ENCODE assay signal across 8 cellular contexts in genomic region chr20:53870426-53871199, GRCh38.
A peak's percentile ranks its signal among the peaks of the same experiment; 100 is the strongest.
DNase-seq lines count a peak whose midpoint lies in the region; ATAC-seq, FAIRE-seq and TF ChIP-seq lines count a peak whose summit lies in the region.
"Had no signal": no experiment of that assay in that cellular context is flagged by ENCODE, and none has a peak within 500 bp of the region (broad histone marks: within the 10 kb centered on the region; RNA-seq: fewer than 3 reads in every experiment).

No MANE protein-coding gene starts in this region.

- H3K9me3 ChIP-seq in KOPT-K1 (ENCODE audit: insufficient read depth, low read length, poor library complexity, severe bottlenecking) (no peaks in the 10 kb centered on the region), K562 (replicated peaks; ENCODE audit: control insufficient read depth, insufficient read depth, low read depth, low read length) (no peaks in the 10 kb centered on the region), pancreas (no peaks in the 10 kb centered on the region)
- H3K9me3 ChIP-seq: right atrium auricular region had no signal

- H3K4me1 ChIP-seq in K562 (replicated peaks in 1 of 2; ENCODE audit: control insufficient read depth in 2 of 2, insufficient read depth in 2 of 2, low read length in 2 of 2) (peaks cover 2 to 10% of the 10 kb centered on the region in 2 experiments; a peak in 3 of 5 replicates), pancreas (peaks cover 29 to 54% (median 46%) of the 10 kb centered on the region in 3 donors)

- no peaks in the 10 kb centered on the region for H3K79me2 ChIP-seq in K562 (ENCODE audit: control insufficient read depth, insufficient read depth, low read length)

- WGBS in K562 (ENCODE audit: insufficient coverage, low coverage, missing lambda C conversion rate): 38% methylated on average over 6 of the region's 6 CpGs
- 23 to 24% methylated on average over 6 of the region's 6 CpGs for WGBS in pancreas, 2 donors

- no TSS peak for BruUV-seq in K562 (replicated peaks; lab: Mats Ljungman, UMichigan)

- TF ChIP-seq POLR2A in K562 (conservative IDR thresholded peaks at IDR 0.05): no peak

- H2AFZ ChIP-seq in K562 (ENCODE audit: low read depth, low read length): peak overlapping the region; percentile 85

- intact Hi-C loops in K562 (cut with micrococcal nuclease): loop anchor here (5.0 kb wide), 1 partner anchor 47 kb away; no protein-coding TSS in a partner anchor
- intact Hi-C loops in pancreas (cut with DNase I): no loop called here

- no peak for TF ChIP-seq CTCF in K562 (IDR thresholded peaks at IDR 0.05 in 2 of 3, conservative IDR thresholded peaks at IDR 0.05 in 1 of 3; ENCODE audit: insufficient read depth in 2 of 3, low read depth in 1 of 3, low read length in 3 of 3)
- TF ChIP-seq CTCF in pancreas (IDR thresholded peaks at IDR 0.05): no peak

- H3K4me3 ChIP-seq in K562 (no peak overlapping the region), pancreas (no peak overlapping the region)
- H3K4me3 ChIP-seq: right atrium auricular region had no signal

- no peak for TF ChIP-seq EP300 in K562 (IDR thresholded peaks at IDR 0.05; ENCODE audit: low read length)

- TF ChIP-seq RAD21 in K562 (CRISPR knock-in tag; conservative IDR thresholded peaks at IDR 0.05 in 1 of 2, IDR thresholded peaks at IDR 0.05 in 1 of 2): no peak

- in situ Hi-C loops in K562 (cut with MboI): no loop called here
- in situ Hi-C loops in KBM-7 (cut with MboI; ENCODE audit: low pct_unique_long_range_greater_than_20kb, low sequenced_read_pairs): no loop called here

- H3K27ac ChIP-seq in KOPT-K1 (ENCODE audit: low read depth, low read length, poor library complexity, severe bottlenecking): peak overlapping the region; percentile 82
- H3K27ac ChIP-seq in K562 (ENCODE audit: extremely low read depth, low read depth, low read length): 0 out of 3 replicates have a peak overlapping the region, but pooled peaks have one; percentile 4
- H3K27ac ChIP-seq in pancreas: peak overlapping the region in 3 of 4 donors; percentile 68 to 87 (median 81)

- no peak overlapping the region for H3K4me2 ChIP-seq in K562 (ENCODE audit: insufficient read depth, low read length)

- no peak for FAIRE-seq in K562 (lab: Jason Lieb, UNC)
- no peak for FAIRE-seq in pancreas (lab: Jason Lieb, UNC)

- DNase-seq in DMS153 (lab: John Stamatoyannopoulos, UW) (peak; percentile 36), K562 (ENCODE audit: extremely low read depth in 1 of 4, low spot score in 3 of 4) (peak in 1 of 4 experiments; percentile 19), pancreas (no peak), KBM-7 (no peak)

- H4K20me1 ChIP-seq in K562 (replicated peaks; ENCODE audit: control insufficient read depth, insufficient read depth, low read length): no peaks in the 10 kb centered on the region

- no peaks in the 10 kb centered on the region for H3K36me3 ChIP-seq in KOPT-K1 (ENCODE audit: insufficient read depth, low read length)
- no peaks in the 10 kb centered on the region for H3K36me3 ChIP-seq in K562 (ENCODE audit: control insufficient read depth, insufficient read depth, low read length)
- no peaks in the 10 kb centered on the region for H3K36me3 ChIP-seq in pancreas
- H3K36me3 ChIP-seq: right atrium auricular region had no signal

- H3K27me3 ChIP-seq in K562 (ENCODE audit: control insufficient read depth in 2 of 2, insufficient read depth in 2 of 2, low read length in 2 of 2) (no peaks in the 10 kb centered on the region), pancreas (no peaks in the 10 kb centered on the region)
- H3K27me3 ChIP-seq: right atrium auricular region had no signal

- H3K9me1 ChIP-seq in K562 (ENCODE audit: control insufficient read depth, insufficient read depth, low read length): no peaks in the 10 kb centered on the region

- no peak overlapping the region for H3K9ac ChIP-seq in K562 (ENCODE audit: insufficient read depth in 1 of 2, low read depth in 2 of 2, low read length in 2 of 2)

- CTCF ChIA-PET in K562 (lab: Yijun Ruan, JAX; ENCODE audit: low intra/inter-chr PET ratio): interaction anchor here (1.0 to 1.7 kb wide), 2 partner anchors 278 to 292 kb away, joined by 6 to 12 read pairs; no protein-coding TSS in a partner anchor

- POLR2A ChIA-PET in K562 (lab: Yijun Ruan, JAX): interaction anchor here (0.6 to 1.1 kb wide), 2 partner anchors 19 to 859 kb away, joined by 3 to 4 read pairs; no protein-coding TSS in a partner anchor

- ATAC-seq in K562: peak; percentile 54
- no peak for ATAC-seq in pancreas
- ATAC-seq in GM18519 (IDR thresholded peaks at IDR 0.05; ENCODE audit: low FRiP score, unreplicated experiment): no peak
- ATAC-seq in GM21737 (IDR thresholded peaks at IDR 0.05; ENCODE audit: unreplicated experiment): no peak

TF ChIP-seq in K562, 482 proteins besides CTCF, POLR2A, EP300 and RAD21:
- TF ChIP-seq, protein P1, sequence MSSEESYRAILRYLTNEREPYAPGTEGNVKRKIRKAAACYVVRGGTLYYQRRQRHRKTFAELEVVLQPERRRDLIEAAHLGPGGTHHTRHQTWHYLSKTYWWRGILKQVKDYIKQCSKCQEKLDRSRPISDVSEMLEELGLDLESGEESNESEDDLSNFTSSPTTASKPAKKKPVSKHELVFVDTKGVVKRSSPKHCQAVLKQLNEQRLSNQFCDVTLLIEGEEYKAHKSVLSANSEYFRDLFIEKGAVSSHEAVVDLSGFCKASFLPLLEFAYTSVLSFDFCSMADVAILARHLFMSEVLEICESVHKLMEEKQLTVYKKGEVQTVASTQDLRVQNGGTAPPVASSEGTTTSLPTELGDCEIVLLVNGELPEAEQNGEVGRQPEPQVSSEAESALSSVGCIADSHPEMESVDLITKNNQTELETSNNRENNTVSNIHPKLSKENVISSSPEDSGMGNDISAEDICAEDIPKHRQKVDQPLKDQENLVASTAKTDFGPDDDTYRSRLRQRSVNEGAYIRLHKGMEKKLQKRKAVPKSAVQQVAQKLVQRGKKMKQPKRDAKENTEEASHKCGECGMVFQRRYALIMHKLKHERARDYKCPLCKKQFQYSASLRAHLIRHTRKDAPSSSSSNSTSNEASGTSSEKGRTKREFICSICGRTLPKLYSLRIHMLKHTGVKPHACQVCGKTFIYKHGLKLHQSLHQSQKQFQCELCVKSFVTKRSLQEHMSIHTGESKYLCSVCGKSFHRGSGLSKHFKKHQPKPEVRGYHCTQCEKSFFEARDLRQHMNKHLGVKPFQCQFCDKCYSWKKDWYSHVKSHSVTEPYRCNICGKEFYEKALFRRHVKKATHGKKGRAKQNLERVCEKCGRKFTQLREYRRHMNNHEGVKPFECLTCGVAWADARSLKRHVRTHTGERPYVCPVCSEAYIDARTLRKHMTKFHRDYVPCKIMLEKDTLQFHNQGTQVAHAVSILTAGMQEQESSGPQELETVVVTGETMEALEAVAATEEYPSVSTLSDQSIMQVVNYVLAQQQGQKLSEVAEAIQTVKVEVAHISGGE (CRISPR knock-in tag; IDR thresholded peaks at IDR 0.05): peak in 1 of 3 experiments; percentile 95; a peak in 2 of 6 replicates
- TF ChIP-seq EWSR1 (IDR thresholded peaks at IDR 0.05; ENCODE audit: borderline replicate concordance, low read depth, partially characterized antibody) (peak; percentile 32), TFE3 (CRISPR knock-in tag; IDR thresholded peaks at IDR 0.05) (no peak)
- TF ChIP-seq, protein P2, sequence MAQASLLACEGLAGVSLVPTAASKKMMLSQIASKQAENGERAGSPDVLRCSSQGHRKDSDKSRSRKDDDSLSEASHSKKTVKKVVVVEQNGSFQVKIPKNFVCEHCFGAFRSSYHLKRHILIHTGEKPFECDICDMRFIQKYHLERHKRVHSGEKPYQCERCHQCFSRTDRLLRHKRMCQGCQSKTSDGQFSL (CRISPR knock-in tag; IDR thresholded peaks at IDR 0.05): no peak
- TF ChIP-seq, protein P2 (tag; IDR thresholded peaks at IDR 0.05): no peak

Comparison
In these comparisons a context has a peak if more than half of its experiments do, and no peak if none do; other contexts are left out.
1. H3K27ac ChIP-seq: peak in every context shown above with its lines; median percentile 82 in KOPT-K1; 81 in pancreas; 4 in K562.